ENCODE assay signal across 14 cellular contexts in the genomic region with DNA sequence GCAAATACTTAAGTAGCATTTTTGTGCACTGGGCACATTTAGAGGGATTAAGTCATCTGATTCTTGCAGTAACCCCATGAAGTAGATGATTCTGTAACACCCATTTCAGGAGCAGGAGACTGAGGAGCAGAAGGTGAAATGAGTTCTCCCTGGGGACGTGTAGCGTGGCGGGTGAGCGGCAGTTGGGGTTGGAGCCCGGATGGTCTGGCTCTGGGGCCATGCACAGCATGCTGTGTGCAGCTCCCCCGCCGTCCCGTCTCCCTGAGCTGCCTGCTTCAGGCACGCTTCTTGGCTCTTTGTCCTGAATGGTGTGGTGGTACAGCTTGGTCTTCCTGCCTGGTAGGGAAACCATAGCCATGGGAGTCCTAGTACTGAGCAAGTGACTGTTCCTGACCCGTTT. TPM values are rescaled to one million over a fixed set of nuclear protein-coding genes. Genes with fewer than 3 reads are reported as not detected.
DNase-seq lines count a peak whose midpoint lies in the region; ATAC-seq and TF ChIP-seq lines count a peak whose summit lies in the region.
"Had no signal": no experiment of that assay in that cellular context is flagged by ENCODE, and none has a peak within 500 bp of the region (broad histone marks: within the 10 kb centered on the region; RNA-seq: fewer than 3 reads in every experiment).

No MANE protein-coding gene starts in this region.

- H4K20me1 ChIP-seq in H9 (ENCODE audit: control insufficient read depth, insufficient read depth, insufficient read length) = no peaks in the 10 kb centered on the region

- H3K18ac ChIP-seq in H9 (ENCODE audit: insufficient read length, low read depth, low read length) = no peak overlapping the region

- no peaks in the 10 kb centered on the region for H3K27me3 ChIP-seq in endodermal cell (ENCODE audit: control insufficient read depth, insufficient read depth, low read length, poor library complexity, severe bottlenecking)
- H3K27me3 ChIP-seq in H9 (ENCODE audit: insufficient read depth, low read length) = no peaks in the 10 kb centered on the region
- H3K27me3 ChIP-seq: testis had no signal

- H3K27ac ChIP-seq in endodermal cell (ENCODE audit: low read depth, low read length) (no peak overlapping the region), H9 (ENCODE audit: insufficient read length, low read depth, low read length) (no peak overlapping the region)
- H3K27ac ChIP-seq: testis had no signal

- no peak for DNase-seq in activated naive CD4-positive, alpha-beta T cell treated with anti-CD3 and anti-CD28 coated beads, Interleukin-2, amount 10 ng/mL, durations not matched to agents 7 days and 5 days
- DNase-seq in activated naive CD4-positive, alpha-beta T cell treated with anti-CD3 and anti-CD28 coated beads for 36 hours = no peak
- DNase-seq in T-cell (no peak), endodermal cell (no peak), H9 (no peak)
- DNase-seq: activated gamma-delta T cell, left ventricle myocardium superior, NCI-H1417 treated with DMSO at 0.1 percent for 48 hours, SW 1271, testis had no signal

- H2BK5ac ChIP-seq in H9 (ENCODE audit: insufficient read length, low read length) = no peak overlapping the region

- no peaks in the 10 kb centered on the region for H3K23me2 ChIP-seq in H9 (ENCODE audit: insufficient read length, low read depth, low read length, poor library complexity, severe bottlenecking)

- intact Hi-C loops in activated naive CD4-positive, alpha-beta T cell treated with anti-CD3 and anti-CD28 coated beads for 36 hours (cut with micrococcal nuclease) = no loop called here

- no peak overlapping the region for H4K5ac ChIP-seq in H9 (ENCODE audit: insufficient read length, low read depth, low read length)

- no peak overlapping the region for H3K14ac ChIP-seq in H9 (ENCODE audit: insufficient read depth, low read length)

- ATAC-seq in T-cell (replicated peaks in 1 of 4) = no peak
- no peak for ATAC-seq in stimulated activated memory B cell treated with anti-CD40 and anti-IgM and Interleukin-4, amounts not matched to agents 10 μg/mL and 1 μg/mL and 100 μg/mL, for 72 hours
- no peak for ATAC-seq in HG02938 (IDR thresholded peaks at IDR 0.05; ENCODE audit: unreplicated experiment)
- no peak for ATAC-seq in HG02678 (IDR thresholded peaks at IDR 0.05; ENCODE audit: unreplicated experiment)
- ATAC-seq: left ventricle myocardium superior, Right ventricle myocardium inferior had no signal

- H4K8ac ChIP-seq in H9 (replicated peaks; ENCODE audit: insufficient read length, low read depth, low read length) = no peak overlapping the region

- H3K4me3 Mint-ChIP-seq in activated naive CD4-positive, alpha-beta T cell treated with anti-CD3 and anti-CD28 coated beads, Interleukin-2, amount 10 ng/mL, durations not matched to agents 7 days and 5 days = no peak overlapping the region
- no peak overlapping the region for H3K4me3 Mint-ChIP-seq in activated naive CD4-positive, alpha-beta T cell treated with anti-CD3 and anti-CD28 coated beads for 36 hours
- peak overlapping the region in 1 of 3 donors; percentile 74 for H3K4me3 Mint-ChIP-seq in T-cell
- no peak overlapping the region for H3K4me3 Mint-ChIP-seq in endodermal cell
- H3K4me3 Mint-ChIP-seq in stimulated activated memory B cell treated with anti-CD40 and anti-IgM and Interleukin-4, amounts not matched to agents 10 μg/mL and 1 μg/mL and 100 μg/mL, for 72 hours = no peak overlapping the region
- H3K4me3 Mint-ChIP-seq in H9 = no peak overlapping the region

- 96 to 100% methylated on average over 5 to 10 of the region's 10 CpGs for WGBS in endodermal cell (ENCODE audit: insufficient coverage in 1 of 2, insufficient read length in 1 of 2), 2 experiments
- no CpG with 5 or more reads among the region's 10 CpGs for WGBS in H9 (ENCODE audit: extremely low coverage, insufficient read length, low lambda C conversion rate)

- H3K36me3 Mint-ChIP-seq in activated naive CD4-positive, alpha-beta T cell treated with anti-CD3 and anti-CD28 coated beads, Interleukin-2, amount 10 ng/mL, durations not matched to agents 7 days and 5 days = peaks cover 36% of the 10 kb centered on the region
- no peaks in the 10 kb centered on the region for H3K36me3 Mint-ChIP-seq in activated naive CD4-positive, alpha-beta T cell treated with anti-CD3 and anti-CD28 coated beads for 36 hours (ENCODE audit: low read depth)
- H3K36me3 Mint-ChIP-seq in T-cell (peaks cover 5% of the 10 kb centered on the region), endodermal cell (ENCODE audit: low read depth) (no peaks in the 10 kb centered on the region), H9 (ENCODE audit: insufficient read depth in 1 of 3, low read depth in 3 of 3) (peaks cover 0 to 4% (median 0%) of the 10 kb centered on the region in 3 experiments; a peak in 3 of 7 replicates)
- H3K36me3 Mint-ChIP-seq in stimulated activated memory B cell treated with anti-CD40 and anti-IgM and Interleukin-4, amounts not matched to agents 10 μg/mL and 1 μg/mL and 100 μg/mL, for 72 hours = peaks cover 16% of the 10 kb centered on the region

- no peak overlapping the region for H2AK5ac ChIP-seq in H9 (ENCODE audit: insufficient read length, low read length)

- H3K79me1 ChIP-seq in H9 (ENCODE audit: insufficient read depth, low read depth, low read length, poor library complexity, severe bottlenecking) = no peaks in the 10 kb centered on the region

- no peak overlapping the region for H3K4me2 ChIP-seq in H9 (ENCODE audit: insufficient read depth, insufficient read length, low read length)

- POLR2A ChIA-PET in T-cell (lab: Charles Lee) = interaction anchor here in 1 of 2 donors (0.5 kb wide), 1 partner anchor 662 kb away, joined by 3 read pairs; no protein-coding TSS in a partner anchor

- peaks cover 99% of the 10 kb centered on the region for H3K4me1 Mint-ChIP-seq in activated naive CD4-positive, alpha-beta T cell treated with anti-CD3 and anti-CD28 coated beads, Interleukin-2, amount 10 ng/mL, durations not matched to agents 7 days and 5 days
- peaks cover 97% of the 10 kb centered on the region for H3K4me1 Mint-ChIP-seq in activated naive CD4-positive, alpha-beta T cell treated with anti-CD3 and anti-CD28 coated beads for 36 hours (ENCODE audit: low read depth)
- peaks cover 98 to 100% (median 98%) of the 10 kb centered on the region in 3 donors for H3K4me1 Mint-ChIP-seq in T-cell
- H3K4me1 Mint-ChIP-seq in endodermal cell = peaks cover 48% of the 10 kb centered on the region
- H3K4me1 Mint-ChIP-seq in stimulated activated memory B cell treated with anti-CD40 and anti-IgM and Interleukin-4, amounts not matched to agents 10 μg/mL and 1 μg/mL and 100 μg/mL, for 72 hours = peaks cover 91% of the 10 kb centered on the region
- H3K4me1 Mint-ChIP-seq in H9 = peaks cover 69 to 71% of the 10 kb centered on the region in 2 experiments

- H3K23ac ChIP-seq in H9 (ENCODE audit: insufficient read length, low read depth, low read length) = no peak overlapping the region

- H2AFZ ChIP-seq in H9 (ENCODE audit: low read length) = no peak overlapping the region

- CTCF ChIA-PET in activated naive CD4-positive, alpha-beta T cell treated with anti-CD3 and anti-CD28 coated beads, Interleukin-2, amount 10 ng/mL, durations not matched to agents 7 days and 5 days (lab: Charles Lee) = interaction anchor here (1.5 kb wide), 1 partner anchor 64 kb away, joined by 4 read pairs; no protein-coding TSS in a partner anchor
- CTCF ChIA-PET in activated naive CD4-positive, alpha-beta T cell treated with anti-CD3 and anti-CD28 coated beads for 36 hours (lab: Charles Lee) = interaction anchor here (1.0 to 4.4 kb wide), 3 partner anchors 8 to 11 kb away, joined by 3 to 22 read pairs (median 19); no protein-coding TSS in a partner anchor
- CTCF ChIA-PET in T-cell (lab: Charles Lee) = interaction anchor here in 1 of 2 donors (1.2 kb wide), 1 partner anchor 11 kb away, joined by 6 read pairs; no protein-coding TSS in a partner anchor

- no peak overlapping the region for H3K4ac ChIP-seq in H9 (ENCODE audit: low read depth, low read length)

- H3K79me2 ChIP-seq in H9 (ENCODE audit: insufficient read depth, low read length) = peaks cover 2% of the 10 kb centered on the region; the same call in 1 of the 2 replicates

- H3K4me3 ChIP-seq in endodermal cell (ENCODE audit: low read length) = no peak overlapping the region
- H3K4me3 ChIP-seq: testis had no signal

- H2BK15ac ChIP-seq in H9 (ENCODE audit: low read depth, low read length) = no peak overlapping the region

- no peak overlapping the region for H2BK20ac ChIP-seq in H9 (ENCODE audit: low read depth, low read length, poor library complexity, severe bottlenecking)

- H3K36me3 ChIP-seq in endodermal cell (ENCODE audit: control insufficient read depth, insufficient read depth, low read length) = peaks cover 40% of the 10 kb centered on the region

- no peaks in the 10 kb centered on the region for H3K27me3 Mint-ChIP-seq in activated naive CD4-positive, alpha-beta T cell treated with anti-CD3 and anti-CD28 coated beads, Interleukin-2, amount 10 ng/mL, durations not matched to agents 7 days and 5 days
- no peaks in the 10 kb centered on the region for H3K27me3 Mint-ChIP-seq in activated naive CD4-positive, alpha-beta T cell treated with anti-CD3 and anti-CD28 coated beads for 36 hours (ENCODE audit: low read depth)
- no peaks in the 10 kb centered on the region for H3K27me3 Mint-ChIP-seq in T-cell
- H3K27me3 Mint-ChIP-seq in endodermal cell (ENCODE audit: insufficient read depth) = no peaks in the 10 kb centered on the region
- no peaks in the 10 kb centered on the region for H3K27me3 Mint-ChIP-seq in stimulated activated memory B cell treated with anti-CD40 and anti-IgM and Interleukin-4, amounts not matched to agents 10 μg/mL and 1 μg/mL and 100 μg/mL, for 72 hours
- H3K27me3 Mint-ChIP-seq in H9 (ENCODE audit: low read depth) = no peaks in the 10 kb centered on the region; the same call in 1 of the 2 replicates

- H3K4me1 ChIP-seq in endodermal cell (ENCODE audit: control insufficient read depth, insufficient read depth, low read length) (peaks cover 21% of the 10 kb centered on the region), H9 (ENCODE audit: insufficient read depth, low read length) (no peaks in the 10 kb centered on the region; the same call in 1 of the 2 replicates)

- H3K9me3 ChIP-seq in endodermal cell (ENCODE audit: control insufficient read depth, low read length) = no peaks in the 10 kb centered on the region
- H3K9me3 ChIP-seq in H9 (ENCODE audit: control insufficient read depth, low read depth, low read length) = no peaks in the 10 kb centered on the region
- H3K9me3 ChIP-seq: testis had no signal

- H2BK120ac ChIP-seq in H9 (ENCODE audit: low read depth, low read length, poor library complexity, severe bottlenecking) = no peak overlapping the region

- H3K9ac ChIP-seq in endodermal cell (ENCODE audit: extremely low read depth, low read length, poor library complexity, severe bottlenecking) (no peak overlapping the region), H9 (ENCODE audit: extremely low read depth, insufficient read length, low read length) (no peak overlapping the region)

- no peak overlapping the region for H2BK12ac ChIP-seq in H9 (ENCODE audit: insufficient read length, low read depth, low read length)

- H3T11ph ChIP-seq in H9 (ENCODE audit: low read length) = no peak overlapping the region

- TF ChIP-seq CTCF in endodermal cell (conservative IDR thresholded peaks at IDR 0.05) = no peak
- no peak for TF ChIP-seq CTCF in H9 (conservative IDR thresholded peaks at IDR 0.05)

- H3K9me3 Mint-ChIP-seq in activated naive CD4-positive, alpha-beta T cell treated with anti-CD3 and anti-CD28 coated beads, Interleukin-2, amount 10 ng/mL, durations not matched to agents 7 days and 5 days = no peaks in the 10 kb centered on the region
- no peaks in the 10 kb centered on the region for H3K9me3 Mint-ChIP-seq in activated naive CD4-positive, alpha-beta T cell treated with anti-CD3 and anti-CD28 coated beads for 36 hours
- H3K9me3 Mint-ChIP-seq in T-cell = no peaks in the 10 kb centered on the region
- H3K9me3 Mint-ChIP-seq in endodermal cell = no peaks in the 10 kb centered on the region
- H3K9me3 Mint-ChIP-seq in stimulated activated memory B cell treated with anti-CD40 and anti-IgM and Interleukin-4, amounts not matched to agents 10 μg/mL and 1 μg/mL and 100 μg/mL, for 72 hours = no peaks in the 10 kb centered on the region
- H3K9me3 Mint-ChIP-seq in H9 = no peaks in the 10 kb centered on the region; a peak in 1 of 5 replicates

- H3K27ac Mint-ChIP-seq in activated naive CD4-positive, alpha-beta T cell treated with anti-CD3 and anti-CD28 coated beads, Interleukin-2, amount 10 ng/mL, durations not matched to agents 7 days and 5 days = peak overlapping the region; percentile 88
- H3K27ac Mint-ChIP-seq in activated naive CD4-positive, alpha-beta T cell treated with anti-CD3 and anti-CD28 coated beads for 36 hours = no peak overlapping the region
- H3K27ac Mint-ChIP-seq in T-cell = peak overlapping the region; percentile 91 to 92
- H3K27ac Mint-ChIP-seq in endodermal cell = peak overlapping the region; percentile 26
- H3K27ac Mint-ChIP-seq in stimulated activated memory B cell treated with anti-CD40 and anti-IgM and Interleukin-4, amounts not matched to agents 10 μg/mL and 1 μg/mL and 100 μg/mL, for 72 hours = peak overlapping the region; percentile 74
- peak overlapping the region in 1 of 3 experiments; percentile 54; a peak in 1 of 7 replicates for H3K27ac Mint-ChIP-seq in H9

- H4K91ac ChIP-seq in H9 (ENCODE audit: insufficient read length, low read depth, low read length) = no peak overlapping the region

- H3K56ac ChIP-seq in H9 (ENCODE audit: insufficient read length, low read depth, low read length) = no peak overlapping the region

RNA-seq across cellular contexts. Expression of a gene that starts 32.4 kb away (rescaled TPM):
- total RNA-seq in activated naive CD4-positive, alpha-beta T cell treated with anti-CD3 and anti-CD28 coated beads for 36 hours = 10 to 100 TPM; 33.1 to 34.8 TPM
- total RNA-seq in T-cell (100 to 1,000 TPM; 126 to 153 (median 136) TPM), endodermal cell (10 to 100 TPM; 84.9 to 94.2 TPM), H9 (2021) (55.2 and 55.3 TPM in 2 replicates)
- 31.9 TPM for polyA plus RNA-seq in endodermal cell (2013, experiment 1 of 2)
- 33.3 TPM for polyA plus RNA-seq in endodermal cell (2013, experiment 2 of 2)
